8 cellular contexts compared by ENCODE assay signal in genomic region chr22:31750365-31751284, GRCh38. TPM values are rescaled to one million over a fixed set of nuclear protein-coding genes. Genes with fewer than 3 reads are reported as not detected.
DNase-seq lines count a peak whose midpoint lies in the region; ATAC-seq and TF ChIP-seq lines count a peak whose summit lies in the region.

No MANE protein-coding gene starts in this region.

- peaks cover 54% of the 10 kb centered on the region for H3K4me1 ChIP-seq in CD8-positive, alpha-beta memory T cell (ENCODE audit: insufficient read depth, low read length)
- peaks cover 31% of the 10 kb centered on the region for H3K4me1 ChIP-seq in Panc1 (ENCODE audit: control insufficient read depth, insufficient read depth, low read length)
- H3K4me1 ChIP-seq in trophoblast cell (ENCODE audit: control insufficient read depth in 1 of 2, insufficient read depth in 2 of 2, low read length in 2 of 2): peaks cover 9 to 15% of the 10 kb centered on the region in 2 experiments

- in situ Hi-C loops in Panc1 (cut with HindIII; ENCODE audit: low pct_unique_long_range_greater_than_20kb, low sequenced_read_pairs): no loop called here

- DNase-seq in CD8-positive, alpha-beta memory T cell: no peak
- DNase-seq in Panc1 (ENCODE audit: low read depth, low spot score) (no peak), epithelial cell of prostate (ENCODE audit: low read depth, low spot score) (no peak), trophoblast cell (no peak), NCI-H1436 (lab: John Stamatoyannopoulos, UW) (no peak)
- DNase-seq in effector CD4-positive, alpha-beta T cell: no peak

- CTCF ChIA-PET in CD8-positive, alpha-beta memory T cell (lab: Charles Lee): no interaction called here
- CTCF ChIA-PET in Panc1 (lab: Charles Lee): interaction anchor here (0.6 kb wide), 1 partner anchor 204 kb away, joined by 3 read pairs; no protein-coding TSS in a partner anchor

- H2BK5ac ChIP-seq in trophoblast cell (ENCODE audit: low read depth, low read length, poor library complexity): no peak overlapping the region

- H3K4me3 Mint-ChIP-seq in CD8-positive, alpha-beta memory T cell: peak overlapping the region; percentile 88 to 99 (median 94)

- WGBS in trophoblast cell (ENCODE audit: extremely low coverage, insufficient coverage, insufficient read length): no CpG with 5 or more reads among the region's 16 CpGs

- H3K27ac Mint-ChIP-seq in CD8-positive, alpha-beta memory T cell: peak overlapping the region; percentile 85 to 97 (median 95)

- H2AK5ac ChIP-seq in trophoblast cell (ENCODE audit: low read length): peak overlapping the region; percentile 52

- peak overlapping the region; percentile 19 for H3K4ac ChIP-seq in trophoblast cell (ENCODE audit: low read depth, low read length)

- intact Hi-C loops in Panc1 (cut with micrococcal nuclease; ENCODE audit: unreplicated experiment): no loop called here

- H3K27me3 ChIP-seq in CD8-positive, alpha-beta memory T cell (ENCODE audit: insufficient read depth, low read length, poor library complexity, severe bottlenecking): no peaks in the 10 kb centered on the region
- H3K27me3 ChIP-seq in Panc1 (ENCODE audit: control insufficient read depth, insufficient read depth, low read length) (no peaks in the 10 kb centered on the region), trophoblast cell (ENCODE audit: insufficient read depth, low read length) (no peaks in the 10 kb centered on the region)

- no peak for TF ChIP-seq CTCF in Panc1 (IDR thresholded peaks at IDR 0.05)

- H3K18ac ChIP-seq in trophoblast cell (ENCODE audit: low read length): no peak overlapping the region

- H3K4me2 ChIP-seq in trophoblast cell (ENCODE audit: low read length): peak overlapping the region; percentile 59

- peaks cover 17% of the 10 kb centered on the region for H3K79me2 ChIP-seq in trophoblast cell (ENCODE audit: control insufficient read depth, insufficient read depth, low read length, poor library complexity)

- H2BK120ac ChIP-seq in trophoblast cell (ENCODE audit: insufficient read depth, low read length, poor library complexity): no peak overlapping the region

- H4K8ac ChIP-seq in trophoblast cell (ENCODE audit: low read depth, low read length): peak overlapping the region; percentile 91

- BruUV-seq in Panc1 (replicated peaks; lab: Mats Ljungman, UMichigan): no TSS peak

- H3K23ac ChIP-seq in trophoblast cell (ENCODE audit: low read length): no peak overlapping the region

- no peaks in the 10 kb centered on the region for H3K27me3 Mint-ChIP-seq in CD8-positive, alpha-beta memory T cell

- H3K4me3 ChIP-seq in CD8-positive, alpha-beta memory T cell (ENCODE audit: low read length): peak overlapping the region; percentile 26
- H3K4me3 ChIP-seq in Panc1 (ENCODE audit: low read depth in 2 of 2, low read length in 2 of 2) (peak overlapping the region; percentile 50 to 97), trophoblast cell (ENCODE audit: low read depth, low read length) (no peak overlapping the region)

- no peaks in the 10 kb centered on the region for H3K9me3 ChIP-seq in CD8-positive, alpha-beta memory T cell (ENCODE audit: low read length)
- H3K9me3 ChIP-seq in Panc1 (ENCODE audit: control insufficient read depth, insufficient read depth, low read depth, low read length): no peaks in the 10 kb centered on the region
- H3K9me3 ChIP-seq in trophoblast cell (ENCODE audit: insufficient read depth, low read depth, low read length): no peaks in the 10 kb centered on the region

- H3K14ac ChIP-seq in trophoblast cell (ENCODE audit: low read length): peak overlapping the region; percentile 35

- no peaks in the 10 kb centered on the region for H3K9me3 Mint-ChIP-seq in CD8-positive, alpha-beta memory T cell

- peaks cover 57 to 71% (median 67%) of the 10 kb centered on the region in 3 donors for H3K4me1 Mint-ChIP-seq in CD8-positive, alpha-beta memory T cell

- H3K36me3 Mint-ChIP-seq in CD8-positive, alpha-beta memory T cell: peaks cover 0 to 17% (median 0%) of the 10 kb centered on the region in 3 donors

- H2BK12ac ChIP-seq in trophoblast cell (ENCODE audit: low read length): peak overlapping the region; percentile 62

- H4K91ac ChIP-seq in trophoblast cell (ENCODE audit: low read depth, low read length): peak overlapping the region; percentile 39

- no peaks in the 10 kb centered on the region for H3K36me3 ChIP-seq in CD8-positive, alpha-beta memory T cell (ENCODE audit: insufficient read depth, low read length)
- H3K36me3 ChIP-seq in Panc1 (ENCODE audit: control insufficient read depth, insufficient read depth, low read length) (peaks cover 12% of the 10 kb centered on the region; the same call in 1 of the 2 replicates), trophoblast cell (ENCODE audit: control insufficient read depth in 1 of 2, insufficient read depth in 2 of 2, low read length in 2 of 2) (peaks cover 0 to 2% of the 10 kb centered on the region in 2 experiments)

- H3K79me1 ChIP-seq in trophoblast cell (ENCODE audit: low read length): peaks cover 20% of the 10 kb centered on the region

- POLR2A ChIA-PET in CD8-positive, alpha-beta memory T cell (lab: Charles Lee): no interaction called here
- POLR2A ChIA-PET in Panc1 (lab: Charles Lee): interaction anchor here (0.6 kb wide), 1 partner anchor 69 kb away, joined by 3 read pairs; no protein-coding TSS in a partner anchor

- ATAC-seq in Panc1 (no peak), GM18873 (IDR thresholded peaks at IDR 0.05; ENCODE audit: low FRiP score, unreplicated experiment) (no peak), GM18520 (IDR thresholded peaks at IDR 0.05; ENCODE audit: unreplicated experiment) (no peak)

- H4K12ac ChIP-seq in trophoblast cell (ENCODE audit: low read depth, low read length): peak overlapping the region; percentile 58

- H2AFZ ChIP-seq in trophoblast cell (ENCODE audit: insufficient read depth, low read length, poor library complexity): peak overlapping the region; percentile 73

- H3K9ac ChIP-seq in trophoblast cell (ENCODE audit: low read length): no peak overlapping the region

- peak overlapping the region; percentile 3 for H3K27ac ChIP-seq in CD8-positive, alpha-beta memory T cell (ENCODE audit: low read depth, low read length)
- H3K27ac ChIP-seq in Panc1 (ENCODE audit: low read length) (peak overlapping the region; percentile 89), epithelial cell of prostate (peak overlapping the region; percentile 80), trophoblast cell (ENCODE audit: low read depth, low read length) (no peak overlapping the region)

RNA-seq across cellular contexts. Expression of gene PRR14L, which starts 0.7 kb away (rescaled TPM):
- 10 to 100 TPM; 50.4 to 52.1 TPM for total RNA-seq in CD8-positive, alpha-beta memory T cell
- polyA plus RNA-seq in CD8-positive, alpha-beta memory T cell: 21.0 TPM
- 45.7 TPM for total RNA-seq in Panc1 (2021; ENCODE audit: unreplicated experiment)
- 7.5 TPM for polyA plus RNA-seq in Panc1 (2012; ENCODE audit: insufficient read length)
- polyA plus RNA-seq in trophoblast cell (2013): 16.1 and 17.0 TPM in 2 replicates

RNA-seq across cellular contexts. Expression of gene DEPDC5, which starts 3.2 kb away (rescaled TPM):
- 10 to 100 TPM; 29.1 to 38.1 TPM for total RNA-seq in CD8-positive, alpha-beta memory T cell
- 11.1 TPM for polyA plus RNA-seq in CD8-positive, alpha-beta memory T cell
- 20.2 TPM for total RNA-seq in Panc1 (2021; ENCODE audit: unreplicated experiment)
- 8.0 TPM for polyA plus RNA-seq in Panc1 (2012; ENCODE audit: insufficient read length)
- 11.8 and 13.4 TPM in 2 replicates for polyA plus RNA-seq in trophoblast cell (2013)
